In genomic region chr22:50540352-50540751, GRCh38 we compare ENCODE assay signal across 11 cellular contexts. TPM values are rescaled to one million over a fixed set of nuclear protein-coding genes. Genes with fewer than 3 reads are reported as not detected.
DNase-seq lines count a peak whose midpoint lies in the region; ATAC-seq and TF ChIP-seq lines count a peak whose summit lies in the region.
"Had no signal": no experiment of that assay in that cellular context is flagged by ENCODE, and none has a peak within 500 bp of the region (broad histone marks: within the 10 kb centered on the region; RNA-seq: fewer than 3 reads in every experiment).

No MANE protein-coding gene starts in this region.

- H3K9me3 Mint-ChIP-seq in activated T-cell treated with anti-CD3 and anti-CD28 coated beads, Interleukin-2, amount 50 U/mL, for 4 hours: no peaks in the 10 kb centered on the region
- H3K9me3 Mint-ChIP-seq in activated B cell treated with CpG ODN at 0.5 μM for 24 hours (peaks cover 2% of the 10 kb centered on the region), immature natural killer cell (no peaks in the 10 kb centered on the region)

- no peak for DNase-seq in activated T-cell treated with anti-CD3 and anti-CD28 coated beads, Interleukin-2, amount 50 U/mL, for 4 hours
- no peak for DNase-seq in activated T-cell treated with anti-CD3 and anti-CD28 coated beads, Interleukin-2, amount 50 U/mL, for 48 hours
- DNase-seq in activated B cell treated with CpG ODN at 0.5 μM for 24 hours (no peak), immature natural killer cell (no peak), suprapubic skin (ENCODE audit: low spot score in 2 of 2) (no peak), NCI-H524 (lab: John Stamatoyannopoulos, UW) (no peak)
- DNase-seq: NCI-H1417 had no signal

- H3K27me3 Mint-ChIP-seq in activated T-cell treated with anti-CD3 and anti-CD28 coated beads, Interleukin-2, amount 50 U/mL, for 4 hours (ENCODE audit: low read depth): no peaks in the 10 kb centered on the region
- H3K27me3 Mint-ChIP-seq in activated B cell treated with CpG ODN at 0.5 μM for 24 hours (no peaks in the 10 kb centered on the region), immature natural killer cell (ENCODE audit: low read depth in 3 of 3) (peaks cover 2 to 13% (median 6%) of the 10 kb centered on the region in 3 donors)

- CTCF ChIA-PET in activated B cell treated with CpG ODN at 0.5 μM for 24 hours (lab: Charles Lee): interaction anchor here (1.1 to 4.6 kb wide), 5 partner anchors 8 to 81 kb away, joined by 3 to 46 read pairs (median 14); partner anchors contain the start of genes SCO2 and SYCE3

- H3K9me3 ChIP-seq in suprapubic skin (no peaks in the 10 kb centered on the region), gastroesophageal sphincter (no peaks in the 10 kb centered on the region)

- H3K36me3 ChIP-seq in suprapubic skin: no peaks in the 10 kb centered on the region
- no peaks in the 10 kb centered on the region for H3K36me3 ChIP-seq in gastroesophageal sphincter

- H3K4me3 ChIP-seq in suprapubic skin (no peak overlapping the region), gastroesophageal sphincter (no peak overlapping the region)

- TF ChIP-seq EP300 in suprapubic skin (IDR thresholded peaks at IDR 0.05) (no peak), gastroesophageal sphincter (IDR thresholded peaks at IDR 0.05) (no peak)

- POLR2A ChIA-PET in activated B cell treated with CpG ODN at 0.5 μM for 24 hours (lab: Charles Lee): interaction anchor here (0.6 to 16.7 kb wide), 21 partner anchors 8 to 604 kb away, joined by 3 to 946 read pairs (median 6); partner anchors contain the start of genes CHKB, LMF2, NCAPH2 and SCO2

- WGBS in suprapubic skin: 82% methylated on average over 10 of the region's 10 CpGs
- 82 to 91% methylated on average over 10 of the region's 10 CpGs for WGBS in gastroesophageal sphincter (ENCODE audit: low coverage in 1 of 2), 2 donors

- H3K4me3 Mint-ChIP-seq in activated T-cell treated with anti-CD3 and anti-CD28 coated beads, Interleukin-2, amount 50 U/mL, for 4 hours: peak overlapping the region; percentile 5
- H3K4me3 Mint-ChIP-seq in activated B cell treated with CpG ODN at 0.5 μM for 24 hours (peak overlapping the region; percentile 85), immature natural killer cell (peak overlapping the region in 4 of 5 donors; percentile 25 to 53 (median 39))

- H3K27ac Mint-ChIP-seq in activated B cell treated with CpG ODN at 0.5 μM for 24 hours (peak overlapping the region; percentile 91), immature natural killer cell (peak overlapping the region; percentile 88 to 98 (median 94))

- ATAC-seq in activated T-cell treated with anti-CD3 and anti-CD28 coated beads, Interleukin-2, amount 50 U/mL, for 4 hours: no peak
- no peak for ATAC-seq in activated B cell treated with CpG ODN at 0.5 μM for 24 hours (ENCODE audit: low read depth)
- ATAC-seq in HG02981 (IDR thresholded peaks at IDR 0.05; ENCODE audit: unreplicated experiment): no peak
- ATAC-seq in gastroesophageal sphincter: no peak

- TF ChIP-seq CTCF in activated B cell treated with CpG ODN at 0.5 μM for 24 hours (IDR thresholded peaks at IDR 0.05): no peak
- no peak for TF ChIP-seq CTCF in suprapubic skin (IDR thresholded peaks at IDR 0.05)
- TF ChIP-seq CTCF in gastroesophageal sphincter (IDR thresholded peaks at IDR 0.05): no peak

- H3K36me3 Mint-ChIP-seq in activated T-cell treated with anti-CD3 and anti-CD28 coated beads, Interleukin-2, amount 50 U/mL, for 4 hours (ENCODE audit: insufficient read depth): no peaks in the 10 kb centered on the region
- peaks cover 9% of the 10 kb centered on the region for H3K36me3 Mint-ChIP-seq in activated B cell treated with CpG ODN at 0.5 μM for 24 hours (ENCODE audit: low read depth)
- H3K36me3 Mint-ChIP-seq in immature natural killer cell: no peaks in the 10 kb centered on the region

- intact Hi-C loops in activated B cell treated with CpG ODN at 0.5 μM for 24 hours (cut with micrococcal nuclease): loop anchor here (5.0 to 10.0 kb wide), 2 partner anchors 68 to 576 kb away; partner anchors contain the start of gene PIM3

- TF ChIP-seq POLR2A in suprapubic skin (IDR thresholded peaks at IDR 0.05) (no peak), gastroesophageal sphincter (IDR thresholded peaks at IDR 0.05) (no peak)

- H3K27me3 ChIP-seq in suprapubic skin: no peaks in the 10 kb centered on the region
- peaks cover 66% of the 10 kb centered on the region for H3K27me3 ChIP-seq in gastroesophageal sphincter

- peaks cover 58% of the 10 kb centered on the region for H3K4me1 Mint-ChIP-seq in activated T-cell treated with anti-CD3 and anti-CD28 coated beads, Interleukin-2, amount 50 U/mL, for 4 hours (ENCODE audit: low read depth)
- H3K4me1 Mint-ChIP-seq in activated B cell treated with CpG ODN at 0.5 μM for 24 hours (peaks cover 67% of the 10 kb centered on the region), immature natural killer cell (peaks cover 45 to 55% of the 10 kb centered on the region in 2 donors)

- H3K27ac ChIP-seq in suprapubic skin: peak overlapping the region; percentile 96
- H3K27ac ChIP-seq in gastroesophageal sphincter: peak overlapping the region in 2 of 4 donors; percentile 68 to 74

- H3K4me1 ChIP-seq in suprapubic skin (peaks cover 62% of the 10 kb centered on the region), gastroesophageal sphincter (peaks cover 0 to 20% (median 9%) of the 10 kb centered on the region in 3 donors)

RNA-seq across cellular contexts. Expression of gene KLHDC7B, which starts 5.3 kb away (rescaled TPM):
- total RNA-seq in activated T-cell treated with anti-CD3 and anti-CD28 coated beads, Interleukin-2, amount 50 U/mL, for 4 hours: 1 to 10 TPM; 5.4 to 7.4 (median 6.4) TPM
- total RNA-seq in activated B cell treated with CpG ODN at 0.5 μM for 24 hours (4.9 and 5.2 TPM in 2 replicates), suprapubic skin (under 1 TPM in 1 of 4 donors, not detected in 3; 0.26 TPM), gastroesophageal sphincter (under 1 TPM in 3 of 4 donors, not detected in 1; 0.08 to 0.31 (median 0.27) TPM)
- polyA plus RNA-seq in immature natural killer cell: 1 to 10 TPM; 2.4 to 8.1 (median 4.5) TPM
- total RNA-seq: subcutaneous adipose tissue had no signal

RNA-seq across cellular contexts. Expression of gene TYMP, which starts 10.5 kb away (rescaled TPM):
- 100 to 1,000 TPM in 1 of 3 donors, 10 to 100 TPM in 2; 64.4 to 103 (median 66.1) TPM for total RNA-seq in activated T-cell treated with anti-CD3 and anti-CD28 coated beads, Interleukin-2, amount 50 U/mL, for 4 hours
- total RNA-seq in activated B cell treated with CpG ODN at 0.5 μM for 24 hours (91.8 and 92.9 TPM in 2 replicates), suprapubic skin (10 to 100 TPM; 23.6 to 46.9 (median 30.8) TPM), gastroesophageal sphincter (10 to 100 TPM; 18.5 to 55.1 (median 39.3) TPM)
- 10 to 100 TPM; 21.2 to 31.2 (median 25.5) TPM for polyA plus RNA-seq in immature natural killer cell

RNA-seq across cellular contexts. Expression of gene SCO2, which starts 15.0 kb away (rescaled TPM):
- total RNA-seq in activated T-cell treated with anti-CD3 and anti-CD28 coated beads, Interleukin-2, amount 50 U/mL, for 4 hours: 10 to 100 TPM; 12.7 to 14.4 (median 14.2) TPM
- total RNA-seq in activated B cell treated with CpG ODN at 0.5 μM for 24 hours (7.1 and 11.6 TPM in 2 replicates), suprapubic skin (1 to 10 TPM in 3 of 4 donors, not detected in 1; 1.7 to 7.9 (median 4.7) TPM), gastroesophageal sphincter (1 to 10 TPM in 2 of 4 donors, not detected in 2; 1.2 to 1.8 TPM)
- polyA plus RNA-seq in immature natural killer cell: 10 to 100 TPM in 1 of 3 donors, 1 to 10 TPM in 2; 8.3 to 14.8 (median 9.9) TPM

RNA-seq across cellular contexts. Expression of gene SYCE3, which starts 22.4 kb away (rescaled TPM):
- not detected for total RNA-seq in activated T-cell treated with anti-CD3 and anti-CD28 coated beads, Interleukin-2, amount 50 U/mL, for 4 hours
- not detected in 2 replicates for total RNA-seq in activated B cell treated with CpG ODN at 0.5 μM for 24 hours
- not detected for polyA plus RNA-seq in immature natural killer cell
- not detected for total RNA-seq in suprapubic skin
- total RNA-seq in gastroesophageal sphincter: not detected
- polyA plus RNA-seq: adipose tissue had no signal

RNA-seq across cellular contexts. Expression of gene NCAPH2, which starts 32.3 kb away (rescaled TPM):
- total RNA-seq in activated T-cell treated with anti-CD3 and anti-CD28 coated beads, Interleukin-2, amount 50 U/mL, for 4 hours: 100 to 1,000 TPM; 152 to 175 (median 156) TPM
- total RNA-seq in activated B cell treated with CpG ODN at 0.5 μM for 24 hours: 63.9 and 68.2 TPM in 2 replicates
- polyA plus RNA-seq in immature natural killer cell: 10 to 100 TPM; 41.8 to 46.7 (median 46.5) TPM
- total RNA-seq in suprapubic skin: 10 to 100 TPM; 39.6 to 51.9 (median 50.0) TPM
- 10 to 100 TPM; 34.8 to 45.0 (median 42.1) TPM for total RNA-seq in gastroesophageal sphincter

Comparison
In these comparisons a context has a peak if more than half of its experiments do, and no peak if none do; other contexts are left out.
1. H3K4me3 Mint-ChIP-seq: peak in every context shown above with its lines; median percentile 85 in activated B cell treated with CpG ODN at 0.5 μM for 24 hours; 39 in immature natural killer cell; 5 in activated T-cell treated with anti-CD3 and anti-CD28 coated beads, Interleukin-2, amount 50 U/mL, for 4 hours.